In genomic region chrX:40105791-40106676, GRCh38 we compare ENCODE assay signal across 1 cellular context.
TF ChIP-seq lines count a peak whose summit lies in the region.

No MANE protein-coding gene starts in this region.

TF ChIP-seq in HEK293, 187 proteins besides CTCF, POLR2A, EP300 and RAD21 (continued from another document and continues in another):
- TF ChIP-seq ZNF701 (tag by site-specific recombination; IDR thresholded peaks at IDR 0.05), result no peak
- no peak for TF ChIP-seq ZNF560 (tag by site-specific recombination; IDR thresholded peaks at IDR 0.05; ENCODE audit: borderline replicate concordance)
- TF ChIP-seq PRDM10 (tag by site-specific recombination; IDR thresholded peaks at IDR 0.05), result no peak
- no peak for TF ChIP-seq ZNF274 (IDR thresholded peaks at IDR 0.05; ENCODE audit: low read length)
- TF ChIP-seq ZNF274 (tag by site-specific recombination; IDR thresholded peaks at IDR 0.05; ENCODE audit: borderline replicate concordance), result no peak
- TF ChIP-seq ZNF670 (tag by site-specific recombination; IDR thresholded peaks at IDR 0.05; ENCODE audit: low read depth), result no peak
- TF ChIP-seq KLF8 (tag by site-specific recombination; IDR thresholded peaks at IDR 0.05), result peak; percentile 41; the same call in 1 of the 2 replicates
- peak; percentile 66 for TF ChIP-seq SP2 (tag by site-specific recombination; IDR thresholded peaks at IDR 0.05)
- no peak for TF ChIP-seq ZNF48 (tag by site-specific recombination; IDR thresholded peaks at IDR 0.05)
- no peak for TF ChIP-seq ZNF175 (tag by site-specific recombination; IDR thresholded peaks at IDR 0.05)
- peak; percentile 19; the same call in 1 of the 2 replicates for TF ChIP-seq SP7 (tag by site-specific recombination; IDR thresholded peaks at IDR 0.05)
- TF ChIP-seq ZNF280C (tag by site-specific recombination; IDR thresholded peaks at IDR 0.05), result no peak
- TF ChIP-seq ZNF302 (tag by site-specific recombination; IDR thresholded peaks at IDR 0.05; ENCODE audit: low read depth), result no peak
- TF ChIP-seq ZBTB1 (tag by site-specific recombination; IDR thresholded peaks at IDR 0.05), result no peak
- no peak for TF ChIP-seq RBAK (tag by site-specific recombination; IDR thresholded peaks at IDR 0.05)
- no peak for TF ChIP-seq ZNF510 (tag by site-specific recombination; IDR thresholded peaks at IDR 0.05; ENCODE audit: insufficient replicate concordance)
- TF ChIP-seq ZNF768 (tag by site-specific recombination; IDR thresholded peaks at IDR 0.05), result no peak
- no peak for TF ChIP-seq KLF17 (tag by site-specific recombination; IDR thresholded peaks at IDR 0.05)
- TF ChIP-seq ZNF335 (tag by site-specific recombination; conservative IDR thresholded peaks at IDR 0.05), result peak; percentile 42; the same call in 1 of the 2 replicates
- TF ChIP-seq ZNF513 (tag by site-specific recombination; IDR thresholded peaks at IDR 0.05), result no peak
- TF ChIP-seq GLIS2 (tag by site-specific recombination; IDR thresholded peaks at IDR 0.05), result peak; percentile 85
- no peak for TF ChIP-seq ZBTB6 (tag by site-specific recombination; IDR thresholded peaks at IDR 0.05)
- TF ChIP-seq ZNF133 (tag by site-specific recombination; IDR thresholded peaks at IDR 0.05), result no peak
- TF ChIP-seq PBX3 (CRISPR knock-in tag; IDR thresholded peaks at IDR 0.05), result 0 out of 2 replicates have a peak, but pooled peaks have one; percentile 19
- TF ChIP-seq IKZF3 (tag by site-specific recombination; IDR thresholded peaks at IDR 0.05), result no peak
- TF ChIP-seq ZNF121 (tag by site-specific recombination; IDR thresholded peaks at IDR 0.05), result no peak
- no peak for TF ChIP-seq ZNF664 (tag by site-specific recombination; IDR thresholded peaks at IDR 0.05)
- no peak for TF ChIP-seq ZNF600 (tag by site-specific recombination; IDR thresholded peaks at IDR 0.05)
- no peak for TF ChIP-seq ZNF76 (tag by site-specific recombination; IDR thresholded peaks at IDR 0.05; ENCODE audit: borderline replicate concordance, low read depth)
- no peak for TF ChIP-seq SP3 (tag by site-specific recombination; IDR thresholded peaks at IDR 0.05)
- TF ChIP-seq ZNF488 (tag by site-specific recombination; IDR thresholded peaks at IDR 0.05), result no peak
- TF ChIP-seq ZNF423 (tag by site-specific recombination; IDR thresholded peaks at IDR 0.05), result no peak
- peak; percentile 40 for TF ChIP-seq KLF1 (tag by site-specific recombination; IDR thresholded peaks at IDR 0.05)
- no peak for TF ChIP-seq ZNF521 (tag by site-specific recombination; IDR thresholded peaks at IDR 0.05)
- TF ChIP-seq ZNF558 (tag by site-specific recombination; IDR thresholded peaks at IDR 0.05), result no peak
- TF ChIP-seq ZSCAN5A (tag by site-specific recombination; IDR thresholded peaks at IDR 0.05), result no peak
- no peak; the same call in 1 of the 2 replicates for TF ChIP-seq ZBTB17 (tag by site-specific recombination; IDR thresholded peaks at IDR 0.05)
- TF ChIP-seq ZBTB21 (tag by site-specific recombination; IDR thresholded peaks at IDR 0.05), result no peak
- no peak for TF ChIP-seq ZNF394 (tag by site-specific recombination; IDR thresholded peaks at IDR 0.05; ENCODE audit: borderline replicate concordance)
- no peak for TF ChIP-seq ZNF585B (tag by site-specific recombination; IDR thresholded peaks at IDR 0.05)
- peak; percentile 23; the same call in 1 of the 2 replicates for TF ChIP-seq ZBTB8A (tag by site-specific recombination; IDR thresholded peaks at IDR 0.05)
- no peak for TF ChIP-seq ZNF624 (tag by site-specific recombination; IDR thresholded peaks at IDR 0.05)
- no peak for TF ChIP-seq ZNF654 (tag by site-specific recombination; IDR thresholded peaks at IDR 0.05; ENCODE audit: low read depth)
- no peak for TF ChIP-seq ZSCAN18 (tag by site-specific recombination; IDR thresholded peaks at IDR 0.05)
- no peak for TF ChIP-seq ZNF221 (tag by site-specific recombination; IDR thresholded peaks at IDR 0.05; ENCODE audit: borderline replicate concordance)
- no peak for TF ChIP-seq ZNF146 (tag by site-specific recombination; IDR thresholded peaks at IDR 0.05)
- TF ChIP-seq ZNF174 (tag by site-specific recombination; IDR thresholded peaks at IDR 0.05), result no peak
- TF ChIP-seq ZNF549 (tag by site-specific recombination; IDR thresholded peaks at IDR 0.05), result no peak
- no peak for TF ChIP-seq YY1 (tag by site-specific recombination; IDR thresholded peaks at IDR 0.05)
- TF ChIP-seq KLF7 (tag by site-specific recombination; IDR thresholded peaks at IDR 0.05; ENCODE audit: borderline replicate concordance), result no peak
- no peak for TF ChIP-seq ZNF777 (tag by site-specific recombination; IDR thresholded peaks at IDR 0.05; ENCODE audit: borderline replicate concordance)
- TF ChIP-seq ZSCAN30 (tag by site-specific recombination; IDR thresholded peaks at IDR 0.05), result no peak
- no peak for TF ChIP-seq MEIS1 (CRISPR knock-in tag; IDR thresholded peaks at IDR 0.05; ENCODE audit: borderline replicate concordance)
- no peak for TF ChIP-seq ZSCAN4 (tag by site-specific recombination; IDR thresholded peaks at IDR 0.05)
